In the genomic region with DNA sequence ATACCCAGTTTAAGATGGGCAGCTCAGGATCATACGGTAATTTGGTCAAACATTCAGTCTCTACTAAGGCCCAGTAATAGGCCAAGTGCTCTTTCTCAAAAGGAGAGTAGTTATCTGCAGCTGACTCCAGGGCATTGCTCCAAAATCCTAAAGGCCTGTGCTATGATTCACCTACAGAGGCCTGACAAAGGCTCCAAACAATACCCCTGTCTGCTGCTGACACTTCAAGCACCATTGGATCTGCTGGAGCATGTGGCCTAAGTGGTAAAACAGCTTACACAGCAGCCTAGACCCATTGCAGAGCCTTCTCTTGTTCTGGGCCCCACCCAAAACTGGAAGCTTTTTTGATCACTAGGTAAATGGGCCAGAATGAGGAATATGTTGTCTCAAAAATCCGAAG, we compare ENCODE assay signal across 19 cellular contexts. TPM values are rescaled to one million over a fixed set of nuclear protein-coding genes. Genes with fewer than 3 reads are reported as not detected.
DNase-seq lines count a peak whose midpoint lies in the region; FAIRE-seq and TF ChIP-seq lines count a peak whose summit lies in the region.
"Had no signal": no experiment of that assay in that cellular context is flagged by ENCODE, and none has a peak within 500 bp of the region (broad histone marks: within the 10 kb centered on the region; RNA-seq: fewer than 3 reads in every experiment).

No MANE protein-coding gene starts in this region.

- H3K27ac ChIP-seq in keratinocyte (ENCODE audit: control insufficient read depth, insufficient read depth, low read length) (no peak overlapping the region), WERI-Rb-1 (no peak overlapping the region)
- H3K27ac ChIP-seq: 22Rv1 had no signal

- H3K4me1 ChIP-seq in keratinocyte (ENCODE audit: control insufficient read depth, extremely low read depth, insufficient read depth, low read length), result peaks cover 23% of the 10 kb centered on the region
- H3K4me1 ChIP-seq: BE2C had no signal

- TF ChIP-seq CTCF in cardiac fibroblast (IDR thresholded peaks at IDR 0.05; ENCODE audit: low read depth, low read length), result no peak
- TF ChIP-seq CTCF in keratinocyte (optimal IDR thresholded peaks at IDR 0.05 in 1 of 3, IDR thresholded peaks at IDR 0.05 in 1 of 3, conservative IDR thresholded peaks at IDR 0.05 in 1 of 3; ENCODE audit: extremely low read depth in 1 of 3, insufficient read depth in 2 of 3, low read length in 3 of 3), result no peak
- TF ChIP-seq CTCF in WERI-Rb-1 (IDR thresholded peaks at IDR 0.05; ENCODE audit: low read depth, low read length), result no peak

- no peak overlapping the region for H3K9ac ChIP-seq in keratinocyte (ENCODE audit: control insufficient read depth, extremely low read depth, insufficient read depth, low read length)

- no peaks in the 10 kb centered on the region for H3K9me3 ChIP-seq in keratinocyte (ENCODE audit: control insufficient read depth, low read depth, low read length)
- H3K9me3 ChIP-seq in WERI-Rb-1 (ENCODE audit: severe bottlenecking), result no peaks in the 10 kb centered on the region
- H3K9me3 ChIP-seq: BE2C had no signal

- H3K36me3 ChIP-seq in keratinocyte (ENCODE audit: control insufficient read depth in 2 of 2, extremely low read depth in 1 of 2, insufficient read depth in 2 of 2, low read length in 2 of 2), result no peaks in the 10 kb centered on the region
- H3K36me3 ChIP-seq in WERI-Rb-1, result no peaks in the 10 kb centered on the region
- H3K36me3 ChIP-seq: BE2C had no signal

- H4K20me1 ChIP-seq in keratinocyte (ENCODE audit: control insufficient read depth, extremely low read depth, insufficient read depth, low read length), result no peaks in the 10 kb centered on the region

- H3K4me2 ChIP-seq in keratinocyte (ENCODE audit: control insufficient read depth, extremely low read depth, insufficient read depth, low read depth, low read length), result no peak overlapping the region

- FAIRE-seq in keratinocyte (lab: Jason Lieb, UNC), result peak; percentile 93

- H3K4me3 ChIP-seq in cardiac fibroblast (replicated peaks in 1 of 2; ENCODE audit: low read depth in 2 of 2, low read length in 2 of 2), result no peak overlapping the region
- no peak overlapping the region for H3K4me3 ChIP-seq in keratinocyte (ENCODE audit: control insufficient read depth in 2 of 3, extremely low read depth in 1 of 3, insufficient read depth in 2 of 3, low read depth in 1 of 3, low read length in 3 of 3)
- no peak overlapping the region for H3K4me3 ChIP-seq in WERI-Rb-1 (ENCODE audit: low read depth, low read length)

- dilution Hi-C loops in keratinocyte (cut with MboI; ENCODE audit: extremely low pct_ligation_motif_present, low sequenced_read_pairs), result no loop called here

- peak overlapping the region; percentile 53 for H2AFZ ChIP-seq in keratinocyte (ENCODE audit: control insufficient read depth, low read length)

- H3K79me2 ChIP-seq in keratinocyte (ENCODE audit: control insufficient read depth, insufficient read depth, low read length), result no peaks in the 10 kb centered on the region

- DNase-seq in DMS53 (lab: John Stamatoyannopoulos, UW), result peak; percentile 6
- no peak for DNase-seq in DMS53 treated with DMSO at 0.1 percent for 48 hours (lab: John Stamatoyannopoulos, UW; ENCODE audit: unreplicated experiment)
- DNase-seq in NCI-H226, result peak; percentile 41
- peak; percentile 23 to 44 for DNase-seq in cardiac fibroblast (ENCODE audit: low read depth in 2 of 2)
- no peak for DNase-seq in keratinocyte (ENCODE audit: low read depth, low spot score)
- DNase-seq in LoVo (ENCODE audit: low spot score), result no peak
- DNase-seq in NCI-H146 (lab: John Stamatoyannopoulos, UW), result no peak
- DNase-seq in WERI-Rb-1, result no peak
- DNase-seq: BE2C; Calu3; CD4-positive, alpha-beta memory T cell; DMS79; KBM-7; NCI-H1092; NCI-H2107; NCI-H2227 treated with DMSO at 0.1 percent for 48 hours; NCI-H524 treated with DMSO at 0.1 percent for 48 hours; Right ventricle myocardium superior had no signal

- H3K9me1 ChIP-seq in keratinocyte (ENCODE audit: control insufficient read depth, extremely low read depth, insufficient read depth, low read length), result no peaks in the 10 kb centered on the region

- H3K27me3 ChIP-seq in keratinocyte (ENCODE audit: control insufficient read depth, extremely low read depth, insufficient read depth, low read length) (no peaks in the 10 kb centered on the region), WERI-Rb-1 (ENCODE audit: insufficient read depth, low read depth, severe bottlenecking) (peaks cover 92% of the 10 kb centered on the region)
- H3K27me3 ChIP-seq: BE2C had no signal

RNA-seq across cellular contexts. Expression of a gene that starts 22.8 kb away (rescaled TPM):
- 21.9 to 56.5 TPM (median 31.0 TPM) in 3 replicates for polyA plus RNA-seq in keratinocyte
- 12.7 TPM for polyA plus RNA-seq in keratinocyte (2011; ENCODE audit: low read depth)
- 12.2 and 22.4 TPM in 2 replicates for polyA plus RNA-seq in keratinocyte (2011; cell fraction: cytosol; rRNA removed)
- 51.1 and 54.1 TPM in 2 replicates for polyA plus RNA-seq in keratinocyte (2011; cell fraction: nucleus; rRNA removed)
- polyA plus RNA-seq in keratinocyte (2012; ENCODE audit: low replicate concordance), result 14.8 and 28.6 TPM in 2 replicates
- 20.1 to 43.2 TPM (median 25.3 TPM) in 3 replicates for polyA minus RNA-seq in keratinocyte
- polyA minus RNA-seq in keratinocyte (2011; cell fraction: cytosol; rRNA and poly(A)+ RNA removed), result 8.2 TPM
- 45.1 and 65.6 TPM in 2 replicates for polyA minus RNA-seq in keratinocyte (2011; cell fraction: nucleus; rRNA and poly(A)+ RNA removed)

RNA-seq across cellular contexts. Expression of a gene that starts 34.1 kb away (rescaled TPM):
- polyA plus RNA-seq in keratinocyte, result not detected in 3 replicates
- polyA plus RNA-seq in keratinocyte (2011; ENCODE audit: low read depth), result not detected
- polyA plus RNA-seq in keratinocyte (2011; cell fraction: cytosol; rRNA removed), result 0.05 TPM in 1 of 2 replicates, not detected in the other
- 0.04 TPM in 1 of 2 replicates, not detected in the other for polyA plus RNA-seq in keratinocyte (2011; cell fraction: nucleus; rRNA removed)
- polyA plus RNA-seq in keratinocyte (2012; ENCODE audit: low replicate concordance), result 0.23 TPM in 1 of 2 replicates, not detected in the other
- polyA minus RNA-seq in keratinocyte, result not detected in 3 replicates
- polyA minus RNA-seq in keratinocyte (2011; cell fraction: cytosol; rRNA and poly(A)+ RNA removed), result not detected
- polyA minus RNA-seq in keratinocyte (2011; cell fraction: nucleus; rRNA and poly(A)+ RNA removed), result not detected in 2 replicates

RNA-seq across cellular contexts. Expression of a gene that starts 50.3 kb away (rescaled TPM):
- polyA plus RNA-seq in keratinocyte, result 0.07 to 0.30 TPM (median 0.08 TPM) in 3 replicates
- polyA plus RNA-seq in keratinocyte (2011; ENCODE audit: low read depth), result not detected
- 0.06 TPM in 1 of 2 replicates, not detected in the other for polyA plus RNA-seq in keratinocyte (2011; cell fraction: cytosol; rRNA removed)
- polyA plus RNA-seq in keratinocyte (2011; cell fraction: nucleus; rRNA removed), result 0.20 TPM in 1 of 2 replicates, not detected in the other
- not detected in 2 replicates for polyA plus RNA-seq in keratinocyte (2012; ENCODE audit: low replicate concordance)
- not detected in 3 replicates for polyA minus RNA-seq in keratinocyte
- polyA minus RNA-seq in keratinocyte (2011; cell fraction: cytosol; rRNA and poly(A)+ RNA removed), result not detected
- polyA minus RNA-seq in keratinocyte (2011; cell fraction: nucleus; rRNA and poly(A)+ RNA removed), result not detected in 2 replicates

Comparison
In these comparisons a context has a peak if more than half of its experiments do, and no peak if none do; other contexts are left out.
1. DNase-seq: peak in DMS53 (single experiment), NCI-H226 (single experiment) and cardiac fibroblast (2 of 2); none in DMS53 treated with DMSO at 0.1 percent for 48 hours (single experiment), keratinocyte (single experiment), LoVo (single experiment), NCI-H146 (single experiment) and WERI-Rb-1 (single experiment).